ENCODE assay signal across 31 cellular contexts in the genomic region with DNA sequence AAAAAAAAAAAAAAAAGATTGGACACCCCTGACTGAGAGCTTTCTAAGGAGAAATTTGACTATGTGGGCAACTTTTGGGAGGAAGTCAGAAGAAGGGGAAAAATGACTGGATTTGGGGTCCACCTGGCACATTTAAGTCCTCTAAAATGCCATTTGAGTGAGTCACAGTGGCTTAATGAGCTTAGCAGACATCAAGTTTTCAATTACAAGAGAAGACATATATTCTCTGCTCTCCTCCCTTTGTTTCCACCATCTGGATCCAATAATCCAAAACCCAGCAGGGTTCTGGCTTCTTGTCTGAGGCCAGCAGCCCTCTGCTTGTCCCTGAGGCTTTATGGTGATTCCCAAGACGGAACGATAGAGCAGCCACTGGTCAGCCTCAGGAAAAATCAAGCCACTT. TPM values are rescaled to one million over a fixed set of nuclear protein-coding genes. Genes with fewer than 3 reads are reported as not detected.
A peak's percentile ranks its signal among the peaks of the same experiment; 100 is the strongest.
DNase-seq lines count a peak whose midpoint lies in the region; ATAC-seq and TF ChIP-seq lines count a peak whose summit lies in the region.
"Had no signal": no experiment of that assay in that cellular context is flagged by ENCODE, and none has a peak within 500 bp of the region (broad histone marks: within the 10 kb centered on the region; RNA-seq: fewer than 3 reads in every experiment).

No MANE protein-coding gene starts in this region.

- H3K4me1 ChIP-seq in transverse colon (no peaks in the 10 kb centered on the region), right atrium auricular region (no peaks in the 10 kb centered on the region)
- H3K4me1 ChIP-seq: esophagus squamous epithelium, left lung had no signal

- 79% methylated on average over 2 of the region's 2 CpGs; no CpG with 5 or more reads in 1 of the 2 donors for WGBS in transverse colon (ENCODE audit: low coverage in 1 of 2), 2 donors

- no peaks in the 10 kb centered on the region for H3K36me3 Mint-ChIP-seq in nephron progenitor cell (ENCODE audit: low read depth)
- H3K36me3 Mint-ChIP-seq: activated CD4-positive, alpha-beta memory T cell treated with anti-CD3 and anti-CD28 coated beads for 36 hours; activated naive CD4-positive, alpha-beta T cell treated with anti-CD3 and anti-CD28 coated beads, Interleukin-2, amount 50 U/mL, for 72 hours; CD4-positive, alpha-beta memory T cell had no signal

- no peak for TF ChIP-seq POLR2A in transverse colon (IDR thresholded peaks at IDR 0.05)

- peaks cover 7% of the 10 kb centered on the region for H3K27me3 Mint-ChIP-seq in nephron progenitor cell (ENCODE audit: low read depth, poor library complexity)
- H3K27me3 Mint-ChIP-seq: activated CD4-positive, alpha-beta memory T cell treated with anti-CD3 and anti-CD28 coated beads for 36 hours had no signal

- DNase-seq in ELF-1 (ENCODE audit: low read depth, low spot score) (peak; percentile 2), HS-5 (ENCODE audit: low read depth) (peak; percentile 60), nephron progenitor cell (no peak), transverse colon (no peak), HuH-7.5 (ENCODE audit: low spot score) (no peak), right atrium auricular region (ENCODE audit: low spot score) (no peak)
- DNase-seq: activated CD4-positive, alpha-beta memory T cell treated with anti-CD3 and anti-CD28 coated beads for 36 hours; activated CD4-positive, CD25-positive, alpha-beta regulatory T cell treated with anti-CD3 and anti-CD28 coated beads, Interleukin-2, amount 50 U/mL, for 72 hours; activated CD8-positive, alpha-beta memory T cell treated with anti-CD3 and anti-CD28 coated beads, Interleukin-2, amount 50 U/mL, for 48 hours; aorta; CD4-positive, alpha-beta memory T cell; cortex of kidney; esophagus squamous epithelium; left lung; mesenchymal stem cell; MV-4-11; NCI-H1694 treated with DMSO at 0.1 percent for 48 hours; nucleus accumbens; stimulated activated CD8-positive, alpha-beta memory T cell treated with anti-CD3 and anti-CD28 coated beads, Interleukin-4, amount 100 ng/mL, for 48 hours; stimulated activated naive CD8-positive, alpha-beta T cell treated with anti-CD3 and anti-CD28 coated beads, Interleukin-15, amount 100 ng/mL, for 72 hours had no signal

- ATAC-seq in SK-N-SH treated with all-trans-retinoic acid at 6 μM for 48 hours (peak; percentile 82), HG03432 (IDR thresholded peaks at IDR 0.05; ENCODE audit: unreplicated experiment) (no peak)
- ATAC-seq: activated naive CD4-positive, alpha-beta T cell treated with anti-CD3 and anti-CD28 coated beads, Interleukin-2, amount 50 U/mL, for 72 hours; GM12878; HCT116; left lung; stimulated activated naive CD8-positive, alpha-beta T cell treated with anti-CD3 and anti-CD28 coated beads, Interleukin-15, amount 100 ng/mL, for 72 hours had no signal

- H3K36me3 ChIP-seq in transverse colon (no peaks in the 10 kb centered on the region), right atrium auricular region (no peaks in the 10 kb centered on the region)
- H3K36me3 ChIP-seq: esophagus squamous epithelium, left lung had no signal

- no peak for TF ChIP-seq EP300 in transverse colon (IDR thresholded peaks at IDR 0.05; ENCODE audit: low read depth)

- in situ Hi-C loops in transverse colon (cut with MboI; ENCODE audit: low pct_ligation_motif_present in 1 of 4, low pct_unique_long_range_greater_than_20kb in 1 of 4, low sequenced_read_pairs in 3 of 4) = no loop called here

- H3K27me3 ChIP-seq in transverse colon (no peaks in the 10 kb centered on the region), right atrium auricular region (no peaks in the 10 kb centered on the region)
- H3K27me3 ChIP-seq: esophagus squamous epithelium had no signal

- H3K27ac ChIP-seq in transverse colon (no peak overlapping the region), right atrium auricular region (no peak overlapping the region)
- H3K27ac ChIP-seq: esophagus squamous epithelium, skin epidermis had no signal

- no peaks in the 10 kb centered on the region for H3K9me3 Mint-ChIP-seq in nephron progenitor cell
- H3K9me3 Mint-ChIP-seq: activated CD4-positive, alpha-beta memory T cell treated with anti-CD3 and anti-CD28 coated beads for 36 hours; activated naive CD4-positive, alpha-beta T cell treated with anti-CD3 and anti-CD28 coated beads, Interleukin-2, amount 50 U/mL, for 72 hours; activated T-helper 2 cell treated with anti-CD3 and anti-CD28 coated beads, Interferon-gamma antibody, Interleukin-2, Interleukin-4, amounts not matched to agents 10 μg/mL and 5 μg/mL and 100 μg/mL, durations not matched to agents 14 hours and 24 hours and 36 hours; CD4-positive, alpha-beta memory T cell; stimulated activated naive CD8-positive, alpha-beta T cell treated with anti-CD3 and anti-CD28 coated beads, Interleukin-15, amount 100 ng/mL, for 72 hours; T-helper 1 cell treated with Interleukin-12 subunit alpha and Interleukin-12 subunit beta and Interleukin-4 antibody, amounts not matched to agents 30 μg/mL and 1 μg/mL, for 36 hours had no signal

- peak overlapping the region; percentile 94 for H3K27ac Mint-ChIP-seq in nephron progenitor cell
- H3K27ac Mint-ChIP-seq: activated CD4-positive, alpha-beta memory T cell treated with anti-CD3 and anti-CD28 coated beads for 36 hours; activated naive CD4-positive, alpha-beta T cell treated with anti-CD3 and anti-CD28 coated beads, Interleukin-2, amount 50 U/mL, for 72 hours; activated T-helper 2 cell treated with anti-CD3 and anti-CD28 coated beads, Interferon-gamma antibody, Interleukin-2, Interleukin-4, amounts not matched to agents 10 μg/mL and 5 μg/mL and 100 μg/mL, durations not matched to agents 14 hours and 24 hours and 36 hours; T-helper 1 cell treated with Interleukin-12 subunit alpha and Interleukin-12 subunit beta and Interleukin-4 antibody, amounts not matched to agents 30 μg/mL and 1 μg/mL, for 36 hours had no signal

- TF ChIP-seq CTCF in nephron progenitor cell (IDR thresholded peaks at IDR 0.05) (no peak), transverse colon (IDR thresholded peaks at IDR 0.05) (no peak), right atrium auricular region (IDR thresholded peaks at IDR 0.05) (no peak)

- intact Hi-C loops in transverse colon (cut with DNase I; ENCODE audit: low total_unique reads) = no loop called here

- H3K4me3 Mint-ChIP-seq in nephron progenitor cell = no peak overlapping the region
- H3K4me3 Mint-ChIP-seq: activated CD4-positive, alpha-beta memory T cell treated with anti-CD3 and anti-CD28 coated beads for 36 hours; CD4-positive, alpha-beta memory T cell; stimulated activated naive CD8-positive, alpha-beta T cell treated with anti-CD3 and anti-CD28 coated beads, Interleukin-15, amount 100 ng/mL, for 72 hours; T-helper 1 cell treated with Interleukin-12 subunit alpha and Interleukin-12 subunit beta and Interleukin-4 antibody, amounts not matched to agents 30 μg/mL and 1 μg/mL, for 36 hours had no signal

- no peak overlapping the region for H3K4me3 ChIP-seq in transverse colon
- no peak overlapping the region for H3K4me3 ChIP-seq in right atrium auricular region
- H3K4me3 ChIP-seq: esophagus squamous epithelium, GM12878, left lung, skin epidermis had no signal

- H3K9me3 ChIP-seq in transverse colon (no peaks in the 10 kb centered on the region), right atrium auricular region (no peaks in the 10 kb centered on the region)
- H3K9me3 ChIP-seq: esophagus squamous epithelium, left lung had no signal

- H3K4me1 Mint-ChIP-seq in nephron progenitor cell = no peaks in the 10 kb centered on the region
- H3K4me1 Mint-ChIP-seq: CD4-positive, alpha-beta memory T cell; stimulated activated naive CD8-positive, alpha-beta T cell treated with anti-CD3 and anti-CD28 coated beads, Interleukin-15, amount 100 ng/mL, for 72 hours had no signal

TF ChIP-seq in SK-N-SH treated with all-trans-retinoic acid at 6 μM for 48 hours, 23 proteins besides CTCF, POLR2A, EP300 and RAD21:
- peak; percentile 10; the same call in 1 of the 2 replicates for TF ChIP-seq ZNF8 (CRISPR knock-in tag; IDR thresholded peaks at IDR 0.05)
- peak; percentile 52 for TF ChIP-seq ISL1 (CRISPR knock-in tag; IDR thresholded peaks at IDR 0.05)
- peak; percentile 86 for TF ChIP-seq TCF4 (CRISPR knock-in tag; IDR thresholded peaks at IDR 0.05; ENCODE audit: borderline replicate concordance)
- no peak for TF ChIP-seq ZNF70 (CRISPR knock-in tag; IDR thresholded peaks at IDR 0.05)

RNA-seq across cellular contexts. Expression of a gene that starts 6.9 kb away (rescaled TPM):
- total RNA-seq in transverse colon (100 to 1,000 TPM in 3 of 4 donors, not detected in 1; 197 to 285 (median 250) TPM), right atrium auricular region (not detected)
- total RNA-seq: activated CD4-positive, alpha-beta memory T cell treated with anti-CD3 and anti-CD28 coated beads for 36 hours; activated naive CD4-positive, alpha-beta T cell treated with anti-CD3 and anti-CD28 coated beads, Interleukin-2, amount 50 U/mL, for 72 hours; activated T-helper 2 cell treated with anti-CD3 and anti-CD28 coated beads, Interferon-gamma antibody, Interleukin-2, Interleukin-4, amounts not matched to agents 10 μg/mL and 5 μg/mL and 100 μg/mL, durations not matched to agents 14 hours and 24 hours and 36 hours; CD4-positive, alpha-beta memory T cell; GM12878; myocyte; pulmonary artery endothelial cell had no signal

RNA-seq across cellular contexts. Expression of a gene that starts 25.2 kb away (rescaled TPM):
- under 1 TPM in 1 of 4 donors, not detected in 3; 0.27 TPM for total RNA-seq in transverse colon
- not detected for total RNA-seq in right atrium auricular region
- total RNA-seq: activated CD4-positive, alpha-beta memory T cell treated with anti-CD3 and anti-CD28 coated beads for 36 hours; activated naive CD4-positive, alpha-beta T cell treated with anti-CD3 and anti-CD28 coated beads, Interleukin-2, amount 50 U/mL, for 72 hours; activated T-helper 2 cell treated with anti-CD3 and anti-CD28 coated beads, Interferon-gamma antibody, Interleukin-2, Interleukin-4, amounts not matched to agents 10 μg/mL and 5 μg/mL and 100 μg/mL, durations not matched to agents 14 hours and 24 hours and 36 hours; aorta; cardiac septum; CD4-positive, alpha-beta memory T cell; esophagus squamous epithelium; GM12878; myocyte; pulmonary artery endothelial cell had no signal

RNA-seq across cellular contexts. Expression of a gene that starts 39.5 kb away (rescaled TPM):
- total RNA-seq in transverse colon (not detected), right atrium auricular region (not detected)
- total RNA-seq: activated CD4-positive, alpha-beta memory T cell treated with anti-CD3 and anti-CD28 coated beads for 36 hours; activated naive CD4-positive, alpha-beta T cell treated with anti-CD3 and anti-CD28 coated beads, Interleukin-2, amount 50 U/mL, for 72 hours; activated T-helper 2 cell treated with anti-CD3 and anti-CD28 coated beads, Interferon-gamma antibody, Interleukin-2, Interleukin-4, amounts not matched to agents 10 μg/mL and 5 μg/mL and 100 μg/mL, durations not matched to agents 14 hours and 24 hours and 36 hours; aorta; cardiac septum; CD4-positive, alpha-beta memory T cell; esophagus squamous epithelium; GM12878; left lung; myocyte; pulmonary artery endothelial cell had no signal

RNA-seq across cellular contexts. Expression of a gene that starts 57.4 kb away (rescaled TPM):
- total RNA-seq in transverse colon (under 1 TPM in 1 of 4 donors, not detected in 3; 0.68 TPM), right atrium auricular region (not detected)
- total RNA-seq: activated CD4-positive, alpha-beta memory T cell treated with anti-CD3 and anti-CD28 coated beads for 36 hours; activated naive CD4-positive, alpha-beta T cell treated with anti-CD3 and anti-CD28 coated beads, Interleukin-2, amount 50 U/mL, for 72 hours; activated T-helper 2 cell treated with anti-CD3 and anti-CD28 coated beads, Interferon-gamma antibody, Interleukin-2, Interleukin-4, amounts not matched to agents 10 μg/mL and 5 μg/mL and 100 μg/mL, durations not matched to agents 14 hours and 24 hours and 36 hours; aorta; cardiac septum; CD4-positive, alpha-beta memory T cell; GM12878; myocyte; pulmonary artery endothelial cell had no signal

Comparison
In these comparisons a context has a peak if more than half of its experiments do, and no peak if none do; other contexts are left out.
1. DNase-seq: peak in ELF-1 (single experiment) and HS-5 (single experiment); none in nephron progenitor cell (single experiment), transverse colon (single experiment), HuH-7.5 (single experiment) and right atrium auricular region (single experiment).